Comparison of ENCODE assay signal across 11 cellular contexts in genomic region chr16:50166511-50167500, GRCh38. TPM values are rescaled to one million over a fixed set of nuclear protein-coding genes. Genes with fewer than 3 reads are reported as not detected.
DNase-seq lines count a peak whose midpoint lies in the region; ATAC-seq and TF ChIP-seq lines count a peak whose summit lies in the region.
"Had no signal": no experiment of that assay in that cellular context is flagged by ENCODE, and none has a peak within 500 bp of the region (broad histone marks: within the 10 kb centered on the region; RNA-seq: fewer than 3 reads in every experiment).

No MANE protein-coding gene starts in this region.

- H3K27me3 ChIP-seq in RWPE2 (ENCODE audit: insufficient read depth, poor library complexity, severe bottlenecking) (no peaks in the 10 kb centered on the region), colonic mucosa (no peaks in the 10 kb centered on the region)
- H3K27me3 ChIP-seq: thyroid gland had no signal

- DNase-seq in EL = peak; percentile 55
- DNase-seq in RWPE2 (ENCODE audit: low spot score) = no peak
- DNase-seq in colonic mucosa = peak; percentile 16
- no peak for DNase-seq in osteocyte (ENCODE audit: extremely low spot score, unreplicated experiment)
- no peak for DNase-seq in foreskin melanocyte
- DNase-seq: NCI-H2171 treated with DMSO at 0.1 percent for 48 hours had no signal

- H3K9me3 Mint-ChIP-seq in osteocyte (ENCODE audit: unreplicated experiment) = no peaks in the 10 kb centered on the region

- H3K4me1 Mint-ChIP-seq in osteocyte (ENCODE audit: unreplicated experiment) = peaks cover 39% of the 10 kb centered on the region

- H3K9me3 ChIP-seq in RWPE2 (ENCODE audit: severe bottlenecking) (no peaks in the 10 kb centered on the region), colonic mucosa (no peaks in the 10 kb centered on the region)
- H3K9me3 ChIP-seq: thyroid gland had no signal

- no peaks in the 10 kb centered on the region for H3K27me3 Mint-ChIP-seq in osteocyte (ENCODE audit: unreplicated experiment)

- H3K9ac ChIP-seq in colonic mucosa (ENCODE audit: low read depth in 2 of 2, low read length in 2 of 2) = no peak overlapping the region

- peaks cover 12% of the 10 kb centered on the region for H3K4me1 ChIP-seq in RWPE2 (ENCODE audit: insufficient read depth, poor library complexity, severe bottlenecking)
- peaks cover 4% of the 10 kb centered on the region for H3K4me1 ChIP-seq in colonic mucosa

- peak overlapping the region; percentile 58 for H3K27ac Mint-ChIP-seq in osteocyte (ENCODE audit: unreplicated experiment)

- H3K4me3 ChIP-seq in RWPE2 (ENCODE audit: severe bottlenecking) = no peak overlapping the region
- H3K4me3 ChIP-seq in colonic mucosa = no peak overlapping the region
- H3K4me3 ChIP-seq: thyroid gland had no signal

- peaks cover 2% of the 10 kb centered on the region for H3K36me3 Mint-ChIP-seq in osteocyte (ENCODE audit: unreplicated experiment)

- H3K27ac ChIP-seq in RWPE2 (ENCODE audit: poor library complexity, severe bottlenecking) (peak overlapping the region; percentile 24), colonic mucosa (no peak overlapping the region)
- H3K27ac ChIP-seq: thyroid gland had no signal

- no peak for TF ChIP-seq CTCF in RWPE2 (IDR thresholded peaks at IDR 0.05; ENCODE audit: poor library complexity, severe bottlenecking)
- TF ChIP-seq CTCF in colonic mucosa (IDR thresholded peaks at IDR 0.05) = no peak
- no peak for TF ChIP-seq CTCF in osteocyte (IDR thresholded peaks at IDR 0.05)

- intact Hi-C loops in colonic mucosa (cut with DNase I) = no loop called here

- H3K36me3 ChIP-seq in RWPE2 (ENCODE audit: low read depth) = peaks cover 3% of the 10 kb centered on the region; the same call in 1 of the 2 replicates
- no peaks in the 10 kb centered on the region for H3K36me3 ChIP-seq in colonic mucosa
- H3K36me3 ChIP-seq: thyroid gland had no signal

- ATAC-seq in RWPE2 (ENCODE audit: low read depth) = peak; percentile 60; the same call in 2 of the 3 replicates
- no peak for ATAC-seq in GM21381 (IDR thresholded peaks at IDR 0.05; ENCODE audit: unreplicated experiment)
- no peak for ATAC-seq in GM18511 (IDR thresholded peaks at IDR 0.05; ENCODE audit: unreplicated experiment)
- ATAC-seq in GM18517 (IDR thresholded peaks at IDR 0.05; ENCODE audit: unreplicated experiment) = no peak
- ATAC-seq: sciatic nerve had no signal

- no peak overlapping the region for H3K4me3 Mint-ChIP-seq in osteocyte (ENCODE audit: unreplicated experiment)

RNA-seq across cellular contexts. Expression of gene TENT4B, which starts 13.7 kb away (rescaled TPM):
- total RNA-seq in colonic mucosa = 10 to 100 TPM; 13.5 to 15.6 TPM
- 9.6 and 11.1 TPM in 2 replicates for total RNA-seq in osteocyte

Comparison
In these comparisons a context has a peak if more than half of its experiments do, and no peak if none do; other contexts are left out.
1. DNase-seq: peak in EL (single experiment) and colonic mucosa (single experiment); none in RWPE2 (single experiment), osteocyte (single experiment) and foreskin melanocyte (single experiment).